8 cellular contexts compared by ENCODE assay signal in genomic region chr20:2872304-2873009, GRCh38. TPM values are rescaled to one million over a fixed set of nuclear protein-coding genes. Genes with fewer than 3 reads are reported as not detected.
DNase-seq lines count a peak whose midpoint lies in the region; ATAC-seq and TF ChIP-seq lines count a peak whose summit lies in the region.

No MANE protein-coding gene starts in this region.

- DNase-seq in Daoy (ENCODE audit: low read depth) (peak; percentile 52), HAP-1 (ENCODE audit: low spot score in 2 of 2) (peak; percentile 27 to 78), NCI-H1694 treated with DMSO at 0.1 percent for 48 hours (lab: John Stamatoyannopoulos, UW) (peak; percentile 55), coronary artery (ENCODE audit: low spot score) (no peak), lower leg skin (ENCODE audit: low spot score in 2 of 2) (peak; percentile 43 to 90)
- DNase-seq in activated CD4-positive, alpha-beta T cell treated with anti-CD3 and anti-CD28 coated beads for 48 hours: peak; percentile 87
- DNase-seq in stimulated activated CD4-positive, alpha-beta T cell treated with anti-CD3 and anti-CD28 coated beads, Interleukin-4, amount 100 ng/mL, for 48 hours (ENCODE audit: low read depth in 2 of 2): peak; percentile 72 to 73

- WGBS in lower leg skin, 2 donors: 1 to 2% methylated on average over 37 to 42 of the region's 62 CpGs

- H3K4me3 ChIP-seq in HAP-1 (peak overlapping the region; percentile 73), coronary artery (peak overlapping the region; percentile 91), lower leg skin (ENCODE audit: low read depth, poor library complexity, severe bottlenecking) (peak overlapping the region; percentile 88)

- intact Hi-C loops in lower leg skin (cut with DNase I; ENCODE audit: low total_unique reads): no loop called here

- peaks cover 19% of the 10 kb centered on the region for H3K4me1 ChIP-seq in HAP-1

- no peak for TF ChIP-seq CTCF in coronary artery (IDR thresholded peaks at IDR 0.05)
- TF ChIP-seq CTCF in lower leg skin (IDR thresholded peaks at IDR 0.05): no peak

- in situ Hi-C loops in HAP-1 (cut with MboI; ENCODE audit: low sequenced_read_pairs): no loop called here

- 0 out of 2 replicates have a peak, but pooled peaks cover 2% of the 10 kb centered on the region for H3K36me3 ChIP-seq in HAP-1 (replicated peaks)

- H3K27me3 ChIP-seq in HAP-1 (ENCODE audit: low read depth): no peaks in the 10 kb centered on the region

- no peaks in the 10 kb centered on the region for H3K9me3 ChIP-seq in HAP-1

- peak overlapping the region; percentile 53 to 77 for H3K27ac ChIP-seq in coronary artery

- TF ChIP-seq POLR2A in lower leg skin (IDR thresholded peaks at IDR 0.05): no peak

- no peak for ATAC-seq in HG03565 (IDR thresholded peaks at IDR 0.05; ENCODE audit: unreplicated experiment)

RNA-seq across cellular contexts. Expression of gene PTPRA, which starts 0.8 kb away (rescaled TPM):
- 11.0 and 12.2 TPM in 2 replicates for total RNA-seq in Daoy (2014; rRNA removed; shearing (Covaris generic))
- 10 to 100 TPM; 50.7 to 96.7 (median 64.1) TPM for total RNA-seq in lower leg skin

RNA-seq across cellular contexts. Expression of gene VPS16, which starts 31.9 kb away (rescaled TPM):
- 29.8 and 30.9 TPM in 2 replicates for total RNA-seq in Daoy (2014; rRNA removed; shearing (Covaris generic))
- total RNA-seq in lower leg skin: 10 to 100 TPM; 34.9 to 39.2 (median 37.7) TPM

RNA-seq across cellular contexts. Expression of gene PCED1A, which starts 32.0 kb away (rescaled TPM):
- 13.9 and 15.9 TPM in 2 replicates for total RNA-seq in Daoy (2014; rRNA removed; shearing (Covaris generic))
- total RNA-seq in lower leg skin: 10 to 100 TPM; 10.6 to 16.6 (median 13.1) TPM

RNA-seq across cellular contexts. Expression of gene TMEM239, which starts 56.3 kb away (rescaled TPM):
- total RNA-seq in Daoy (2014; rRNA removed; shearing (Covaris generic)): not detected in 2 replicates
- total RNA-seq in lower leg skin: not detected

RNA-seq across cellular contexts. Expression of gene C20orf141, which starts 57.7 kb away (rescaled TPM):
- total RNA-seq in Daoy (2014; rRNA removed; shearing (Covaris generic)): not detected in 2 replicates
- not detected for total RNA-seq in lower leg skin
